Comparison of ENCODE assay signal across 8 cellular contexts in the genomic region with DNA sequence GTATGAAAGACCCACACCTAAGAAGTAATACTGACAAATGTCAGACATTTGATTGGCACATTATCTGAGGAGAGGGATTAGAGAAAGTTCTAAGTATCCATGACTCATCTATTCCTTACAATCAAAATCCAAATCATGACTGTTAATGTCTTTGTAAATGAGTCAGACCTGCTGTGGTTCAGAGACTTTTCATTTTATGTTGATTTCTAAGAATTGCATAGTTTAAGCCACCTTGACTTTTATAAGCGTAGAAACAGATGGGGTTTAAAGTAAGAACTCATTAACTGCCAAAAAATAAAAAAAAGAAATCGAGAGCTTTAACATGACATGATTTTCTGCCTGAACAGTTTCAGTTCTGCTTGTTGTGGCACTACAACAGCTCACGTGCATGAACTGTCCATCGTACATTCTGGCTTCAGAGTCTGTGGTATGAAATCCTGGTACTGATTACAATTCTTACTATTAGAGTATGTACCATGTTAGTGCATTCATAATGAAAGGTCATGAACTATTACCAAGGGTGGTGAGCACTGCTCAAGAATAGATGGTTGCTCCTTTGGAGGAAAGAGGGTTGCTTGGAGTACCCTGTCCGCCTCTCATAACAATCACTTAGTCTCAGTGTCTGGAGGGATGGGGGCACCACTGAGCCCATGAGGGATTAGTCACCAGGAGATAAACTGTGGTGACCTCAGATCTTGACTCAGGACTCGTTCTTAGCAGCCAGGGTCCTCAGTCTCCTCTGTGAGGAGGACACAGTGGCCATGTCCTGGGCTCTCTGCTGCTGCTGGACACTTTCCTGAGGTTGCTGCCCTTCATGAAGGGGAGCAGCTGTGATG. TPM values are rescaled to one million over a fixed set of nuclear protein-coding genes. Genes with fewer than 3 reads are reported as not detected.
A peak's percentile ranks its signal among the peaks of the same experiment; 100 is the strongest.
DNase-seq lines count a peak whose midpoint lies in the region; ATAC-seq and TF ChIP-seq lines count a peak whose summit lies in the region.

No MANE protein-coding gene starts in this region.

- DNase-seq in HS-5 (ENCODE audit: low read depth): peak; percentile 68
- peak; percentile 68 for DNase-seq in astrocyte of the hippocampus (ENCODE audit: low read depth, low spot score)
- no peak for DNase-seq in iPS-NIHi7 (ENCODE audit: extremely low spot score)
- no peak for DNase-seq in T-helper 9 cell
- no peak for DNase-seq in SK-N-DZ (ENCODE audit: low spot score)
- no peak for DNase-seq in lower leg skin (ENCODE audit: low spot score in 2 of 2)

- no peak overlapping the region for H3K4me3 ChIP-seq in lower leg skin (ENCODE audit: low read depth, poor library complexity, severe bottlenecking)

- no peak for TF ChIP-seq CTCF in lower leg skin (IDR thresholded peaks at IDR 0.05)

- peak; percentile 98 for ATAC-seq in GM18498 (IDR thresholded peaks at IDR 0.05; ENCODE audit: unreplicated experiment)
- peak; percentile 99 for ATAC-seq in GM21576 (IDR thresholded peaks at IDR 0.05; ENCODE audit: unreplicated experiment)

- intact Hi-C loops in lower leg skin (cut with DNase I; ENCODE audit: low total_unique reads): loop anchor here (10.0 kb wide), 1 partner anchor 51 kb away; no protein-coding TSS in a partner anchor

- 46 to 47% methylated on average over 6 of the region's 6 CpGs for WGBS in lower leg skin, 2 donors

- TF ChIP-seq POLR2A in lower leg skin (IDR thresholded peaks at IDR 0.05): no peak

RNA-seq across cellular contexts. Expression of a gene that starts 42.2 kb away (rescaled TPM):
- polyA plus RNA-seq in SK-N-DZ (2014; cell fraction: cytosol; rRNA removed): not detected in 2 replicates
- polyA plus RNA-seq in SK-N-DZ (2014; cell fraction: nucleus; rRNA removed): not detected in 2 replicates
- 1 to 10 TPM in 3 of 4 donors, under 1 TPM in 1; 0.95 to 7.7 (median 2.7) TPM for total RNA-seq in lower leg skin

RNA-seq across cellular contexts. Expression of a gene that starts 54.5 kb away (rescaled TPM):
- polyA plus RNA-seq in SK-N-DZ (2014; cell fraction: cytosol; rRNA removed): 1.4 and 1.8 TPM in 2 replicates
- polyA plus RNA-seq in SK-N-DZ (2014; cell fraction: nucleus; rRNA removed): 0.59 TPM in 1 of 2 replicates, not detected in the other
- total RNA-seq in lower leg skin: 10 to 100 TPM; 46.3 to 85.0 (median 61.4) TPM

Comparison
In these comparisons a context has a peak if more than half of its experiments do, and no peak if none do; other contexts are left out.
1. DNase-seq: peak in HS-5 (single experiment) and astrocyte of the hippocampus (single experiment); none in iPS-NIHi7 (single experiment), T-helper 9 cell (single experiment), SK-N-DZ (single experiment) and lower leg skin (0 of 2).